ENCODE assay signal across 2 cellular contexts in the genomic region with DNA sequence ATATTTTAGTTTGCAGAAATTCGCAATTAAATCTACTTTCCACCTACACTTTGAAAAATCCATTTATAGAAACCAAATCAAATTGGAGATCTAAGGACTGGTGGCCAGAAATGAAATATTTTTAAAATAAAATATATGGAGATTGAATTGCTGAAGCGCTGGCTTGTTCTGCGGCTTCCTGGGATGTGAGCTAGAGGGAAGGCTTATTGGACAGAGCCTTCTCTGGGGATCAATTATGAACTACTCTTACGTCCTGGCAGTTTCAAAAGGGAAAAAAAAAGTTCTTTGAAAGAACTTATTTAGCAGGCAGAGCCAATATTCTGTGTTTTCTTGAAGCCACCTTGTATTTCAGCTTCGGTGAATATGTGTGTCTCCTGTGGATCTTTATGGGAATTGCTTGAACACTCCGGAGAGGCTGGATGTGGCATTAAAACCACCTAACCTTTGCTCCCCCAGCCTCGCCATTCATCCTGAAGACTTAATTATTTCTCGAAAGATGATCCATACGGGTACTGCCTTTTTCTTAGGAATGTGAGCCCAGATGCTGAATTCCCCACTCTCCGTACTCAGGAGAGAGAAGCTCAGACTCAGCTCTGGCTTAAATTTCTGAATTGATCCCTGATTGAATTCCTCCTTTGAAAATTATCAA.
TF ChIP-seq lines count a peak whose summit lies in the region.

No MANE protein-coding gene starts in this region.

TF ChIP-seq in A549, 52 proteins besides CTCF, POLR2A, EP300 and RAD21:
- TF ChIP-seq ESRRA (IDR thresholded peaks at IDR 0.05; ENCODE audit: borderline replicate concordance, low read length): no peak

TF ChIP-seq in HEK293T, 16 proteins besides CTCF, POLR2A, EP300 and RAD21:
- TF ChIP-seq BHLHE40 (IDR thresholded peaks at IDR 0.05; ENCODE audit: borderline replicate concordance) (no peak), SUZ12 (IDR thresholded peaks at IDR 0.05) (no peak), FOXM1 (IDR thresholded peaks at IDR 0.05; ENCODE audit: borderline replicate concordance) (no peak), PKNOX1 (IDR thresholded peaks at IDR 0.05) (no peak), CTBP1 (IDR thresholded peaks at IDR 0.05; ENCODE audit: borderline replicate concordance) (no peak), TARDBP (IDR thresholded peaks at IDR 0.05) (no peak), NFRKB (IDR thresholded peaks at IDR 0.05) (no peak), ARNT (IDR thresholded peaks at IDR 0.05) (no peak), ELF4 (IDR thresholded peaks at IDR 0.05) (no peak), HDGF (IDR thresholded peaks at IDR 0.05; ENCODE audit: borderline replicate concordance) (no peak), FOXA1 (IDR thresholded peaks at IDR 0.05) (no peak), SP1 (IDR thresholded peaks at IDR 0.05) (no peak), L3MBTL2 (conservative IDR thresholded peaks at IDR 0.05) (no peak), ZNF384 (IDR thresholded peaks at IDR 0.05) (no peak), FOXK2 (IDR thresholded peaks at IDR 0.05) (no peak)
